In the genomic region with DNA sequence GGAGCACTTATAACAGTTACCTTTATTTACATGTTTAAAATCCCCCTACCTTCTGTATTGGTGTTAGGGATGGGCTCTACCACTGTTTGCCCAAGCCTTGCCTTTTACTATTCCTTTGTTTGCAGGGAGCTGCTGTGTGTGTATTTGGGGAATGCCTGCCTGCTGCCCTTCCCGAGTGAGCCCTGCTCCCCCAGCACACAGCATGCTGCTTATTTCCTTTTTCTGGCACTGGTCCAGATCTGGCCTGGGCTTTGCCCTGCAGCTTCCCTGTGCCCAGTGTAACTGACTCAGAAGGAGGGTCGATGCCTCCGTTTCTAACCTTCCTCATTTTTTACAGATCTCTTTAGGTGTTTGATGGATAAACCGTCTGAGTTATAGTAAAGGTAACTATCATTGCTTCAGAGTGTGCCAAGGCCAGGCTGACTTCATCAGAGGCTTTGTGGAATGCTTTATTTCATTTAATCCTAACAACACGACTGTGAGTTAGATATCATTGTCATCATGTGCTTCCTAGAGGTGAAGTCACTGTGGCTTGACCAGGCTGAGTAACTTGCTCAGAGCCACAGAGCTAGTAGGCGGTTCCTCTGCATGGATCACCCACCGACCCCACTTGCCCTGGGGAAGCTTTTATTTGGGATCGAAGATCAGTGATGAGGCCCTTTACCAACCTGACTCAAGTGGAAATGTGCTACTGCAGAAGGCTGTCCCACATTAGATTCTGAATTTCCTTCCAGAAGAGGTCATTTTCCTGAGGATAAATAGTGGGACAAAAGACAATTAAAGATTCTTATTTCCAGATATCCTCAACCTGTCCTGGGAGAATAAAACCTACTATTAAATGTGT, we compare ENCODE assay signal across 10 cellular contexts.
DNase-seq lines count a peak whose midpoint lies in the region; ATAC-seq, FAIRE-seq and TF ChIP-seq lines count a peak whose summit lies in the region.
"Had no signal": no experiment of that assay in that cellular context is flagged by ENCODE, and none has a peak within 500 bp of the region (broad histone marks: within the 10 kb centered on the region; RNA-seq: fewer than 3 reads in every experiment).

No MANE protein-coding gene starts in this region.

- H3K79me2 ChIP-seq in K562 (ENCODE audit: control insufficient read depth, insufficient read depth, low read length) (no peaks in the 10 kb centered on the region), Karpas-422 (ENCODE audit: low read length) (no peaks in the 10 kb centered on the region)

- no peak overlapping the region for H3K4me3 ChIP-seq in K562
- no peak overlapping the region for H3K4me3 ChIP-seq in tibial nerve
- H3K4me3 ChIP-seq in Karpas-422 (ENCODE audit: low read length): no peak overlapping the region

- H3K4me1 ChIP-seq in K562 (replicated peaks in 1 of 2; ENCODE audit: control insufficient read depth in 2 of 2, insufficient read depth in 2 of 2, low read length in 2 of 2): no peaks in the 10 kb centered on the region
- no peaks in the 10 kb centered on the region for H3K4me1 ChIP-seq in tibial nerve
- no peaks in the 10 kb centered on the region for H3K4me1 ChIP-seq in Karpas-422 (ENCODE audit: low read length)

- CTCF ChIA-PET in K562 (lab: Yijun Ruan, JAX; ENCODE audit: low intra/inter-chr PET ratio): no interaction called here

- no peak for TF ChIP-seq RAD21 in K562 (CRISPR knock-in tag; conservative IDR thresholded peaks at IDR 0.05 in 1 of 2, IDR thresholded peaks at IDR 0.05 in 1 of 2)

- TF ChIP-seq CTCF in K562 (IDR thresholded peaks at IDR 0.05 in 2 of 3, conservative IDR thresholded peaks at IDR 0.05 in 1 of 3; ENCODE audit: insufficient read depth in 2 of 3, low read depth in 1 of 3, low read length in 3 of 3): no peak
- TF ChIP-seq CTCF in tibial nerve (IDR thresholded peaks at IDR 0.05): no peak

- WGBS in K562 (ENCODE audit: insufficient coverage, low coverage, missing lambda C conversion rate): 47% methylated on average over 5 of the region's 8 CpGs
- 58 to 63% methylated on average over 8 of the region's 8 CpGs for WGBS in tibial nerve, 2 donors

- H4K20me1 ChIP-seq in K562 (replicated peaks; ENCODE audit: control insufficient read depth, insufficient read depth, low read length): no peaks in the 10 kb centered on the region
- H4K20me1 ChIP-seq in Karpas-422 (ENCODE audit: insufficient read depth, low read depth, low read length): no peaks in the 10 kb centered on the region

- H2AFZ ChIP-seq in K562 (ENCODE audit: low read depth, low read length): no peak overlapping the region
- no peak overlapping the region for H2AFZ ChIP-seq in Karpas-422 (ENCODE audit: low read length)

- DNase-seq in Caki2 (ENCODE audit: low read depth): peak; percentile 13
- DNase-seq in NCI-H2081 treated with DMSO at 0.1 percent for 48 hours (lab: John Stamatoyannopoulos, UW): peak; percentile 37
- no peak for DNase-seq in K562 (ENCODE audit: extremely low read depth in 1 of 4, low spot score in 3 of 4)
- no peak for DNase-seq in left lobe of liver (ENCODE audit: low spot score)
- no peak for DNase-seq in tibial nerve (ENCODE audit: low spot score in 2 of 2)
- DNase-seq in GM19240 (ENCODE audit: insufficient read length, low spot score): no peak
- DNase-seq in Karpas-422: no peak
- DNase-seq: occipital lobe; stimulated activated naive CD8-positive, alpha-beta T cell treated with anti-CD3 and anti-CD28 coated beads, Interleukin-15, amount 100 ng/mL, for 72 hours had no signal

- ATAC-seq in K562: no peak
- ATAC-seq in left lobe of liver: peak; percentile 69
- no peak for ATAC-seq in GM18868 (IDR thresholded peaks at IDR 0.05; ENCODE audit: unreplicated experiment)
- ATAC-seq: stimulated activated naive CD8-positive, alpha-beta T cell treated with anti-CD3 and anti-CD28 coated beads, Interleukin-15, amount 100 ng/mL, for 72 hours had no signal

- no peak overlapping the region for H3K4me2 ChIP-seq in K562 (ENCODE audit: insufficient read depth, low read length)
- no peak overlapping the region for H3K4me2 ChIP-seq in Karpas-422 (ENCODE audit: low read depth, low read length, poor library complexity, severe bottlenecking)

- no peaks in the 10 kb centered on the region for H3K9me3 ChIP-seq in K562 (replicated peaks; ENCODE audit: control insufficient read depth, insufficient read depth, low read depth, low read length)
- no peaks in the 10 kb centered on the region for H3K9me3 ChIP-seq in tibial nerve
- H3K9me3 ChIP-seq in Karpas-422 (ENCODE audit: low read length): no peaks in the 10 kb centered on the region

- no peaks in the 10 kb centered on the region for H3K9me2 ChIP-seq in Karpas-422 (replicated peaks; ENCODE audit: insufficient read depth, low read length)

- no peaks in the 10 kb centered on the region for H3K9me1 ChIP-seq in K562 (ENCODE audit: control insufficient read depth, insufficient read depth, low read length)

- no peak for FAIRE-seq in K562 (lab: Jason Lieb, UNC)

- intact Hi-C loops in K562 (cut with micrococcal nuclease): no loop called here

- H3K9ac ChIP-seq in K562 (ENCODE audit: insufficient read depth in 1 of 2, low read depth in 2 of 2, low read length in 2 of 2): no peak overlapping the region
- no peak overlapping the region for H3K9ac ChIP-seq in Karpas-422 (ENCODE audit: low read length)

- H3K27me3 ChIP-seq in K562 (ENCODE audit: control insufficient read depth in 2 of 2, insufficient read depth in 2 of 2, low read length in 2 of 2): no peaks in the 10 kb centered on the region
- H3K27me3 ChIP-seq in tibial nerve: no peaks in the 10 kb centered on the region
- H3K27me3 ChIP-seq in Karpas-422 (ENCODE audit: low read length): no peaks in the 10 kb centered on the region

- in situ Hi-C loops in Caki2 (cut with HindIII; ENCODE audit: low pct_unique_long_range_greater_than_20kb, low sequenced_read_pairs) (no loop called here), K562 (cut with MboI) (no loop called here)

- TF ChIP-seq POLR2A in K562 (conservative IDR thresholded peaks at IDR 0.05): no peak
- TF ChIP-seq POLR2A in tibial nerve (IDR thresholded peaks at IDR 0.05): no peak

- BruUV-seq in K562 (replicated peaks; lab: Mats Ljungman, UMichigan): no TSS peak

- POLR2A ChIA-PET in K562 (lab: Yijun Ruan, JAX): interaction anchor here (1.0 kb wide), 1 partner anchor 31 kb away, joined by 4 read pairs; no protein-coding TSS in a partner anchor

- no peaks in the 10 kb centered on the region for H3K36me3 ChIP-seq in K562 (ENCODE audit: control insufficient read depth, insufficient read depth, low read length)
- peaks cover 0 to 11% (median 0%) of the 10 kb centered on the region in 3 donors for H3K36me3 ChIP-seq in tibial nerve
- H3K36me3 ChIP-seq in Karpas-422 (ENCODE audit: insufficient read depth, low read length): no peaks in the 10 kb centered on the region

- TF ChIP-seq EP300 in K562 (IDR thresholded peaks at IDR 0.05; ENCODE audit: low read length) (no peak), tibial nerve (IDR thresholded peaks at IDR 0.05) (no peak)

- H3K27ac ChIP-seq in K562 (ENCODE audit: extremely low read depth, low read depth, low read length): no peak overlapping the region
- no peak overlapping the region for H3K27ac ChIP-seq in tibial nerve
- H3K27ac ChIP-seq in Karpas-422 (ENCODE audit: low read length): no peak overlapping the region

TF ChIP-seq in K562, 482 proteins besides CTCF, POLR2A, EP300 and RAD21:
- TF ChIP-seq HSF4 (CRISPR knock-in tag; IDR thresholded peaks at IDR 0.05; ENCODE audit: borderline replicate concordance) (no peak), NFIC (IDR thresholded peaks at IDR 0.05) (peak; percentile 66)

Comparison
In these comparisons a context has a peak if more than half of its experiments do, and no peak if none do; other contexts are left out.
1. DNase-seq: peak in Caki2 (single experiment) and NCI-H2081 treated with DMSO at 0.1 percent for 48 hours (single experiment); none in K562 (0 of 4), left lobe of liver (single experiment), tibial nerve (0 of 2), GM19240 (single experiment) and Karpas-422 (single experiment).